ENCODE assay signal across 8 cellular contexts in genomic region chr19:54137114-54137912, GRCh38. TPM values are rescaled to one million over a fixed set of nuclear protein-coding genes. Genes with fewer than 3 reads are reported as not detected.
DNase-seq lines count a peak whose midpoint lies in the region; ATAC-seq lines count a peak whose summit lies in the region.

TSS of gene CNOT3 (plus strand) at chr19:54137762. CDS start at chr19:54142979, 5,217 bp downstream.

- H3K4me3 Mint-ChIP-seq in IgD-negative memory B cell = peak within 1 kb of the TSS; percentile 83 to 96 (median 92)

- peaks cover 2% of the 10 kb centered on the region for H3K27me3 Mint-ChIP-seq in IgD-negative memory B cell

- no peaks in the 10 kb centered on the region for H3K9me3 Mint-ChIP-seq in IgD-negative memory B cell

- peak within 1 kb of the TSS; percentile 76 to 96 (median 96) for H3K27ac Mint-ChIP-seq in IgD-negative memory B cell

- H3K4me1 Mint-ChIP-seq in IgD-negative memory B cell = peaks cover 9 to 30% (median 12%) of the 10 kb centered on the region in 3 donors

- peak; percentile 76 for ATAC-seq in GM21529 (IDR thresholded peaks at IDR 0.05; ENCODE audit: unreplicated experiment)

- H3K36me3 Mint-ChIP-seq in IgD-negative memory B cell = peaks cover 2% of the 10 kb centered on the region

- peak; percentile 100 for DNase-seq in DMS 273 treated with DMSO at 0.1 percent for 48 hours (lab: John Stamatoyannopoulos, UW)
- peak; percentile 99 for DNase-seq in OCI-M2 (lab: John Stamatoyannopoulos, UW; ENCODE audit: unreplicated experiment)
- DNase-seq in activated T-cell treated with anti-CD3 and anti-CD28 coated beads for 4 hours = peak; percentile 96
- peak; percentile 100 for DNase-seq in epidermal melanocyte (ENCODE audit: insufficient read length, low spot score)
- DNase-seq in middle frontal gyrus (ENCODE audit: extremely low spot score, low spot score) = peak; percentile 100
- peak; percentile 96 to 97 for DNase-seq in stimulated activated CD8-positive, alpha-beta memory T cell treated with anti-CD3 and anti-CD28 coated beads, Interleukin-2, amount 100 ng/mL, for 48 hours (ENCODE audit: low read depth in 2 of 2)

RNA-seq across cellular contexts. Expression of gene CNOT3, which starts in this region (rescaled TPM):
- 15.1 TPM for polyA plus RNA-seq in IgD-negative memory B cell

Comparison
In these comparisons a context has a peak if more than half of its experiments do, and no peak if none do; other contexts are left out.
1. Peak in every context shown above with its lines: DNase-seq and ATAC-seq.